8 cellular contexts compared by ENCODE assay signal in the genomic region with DNA sequence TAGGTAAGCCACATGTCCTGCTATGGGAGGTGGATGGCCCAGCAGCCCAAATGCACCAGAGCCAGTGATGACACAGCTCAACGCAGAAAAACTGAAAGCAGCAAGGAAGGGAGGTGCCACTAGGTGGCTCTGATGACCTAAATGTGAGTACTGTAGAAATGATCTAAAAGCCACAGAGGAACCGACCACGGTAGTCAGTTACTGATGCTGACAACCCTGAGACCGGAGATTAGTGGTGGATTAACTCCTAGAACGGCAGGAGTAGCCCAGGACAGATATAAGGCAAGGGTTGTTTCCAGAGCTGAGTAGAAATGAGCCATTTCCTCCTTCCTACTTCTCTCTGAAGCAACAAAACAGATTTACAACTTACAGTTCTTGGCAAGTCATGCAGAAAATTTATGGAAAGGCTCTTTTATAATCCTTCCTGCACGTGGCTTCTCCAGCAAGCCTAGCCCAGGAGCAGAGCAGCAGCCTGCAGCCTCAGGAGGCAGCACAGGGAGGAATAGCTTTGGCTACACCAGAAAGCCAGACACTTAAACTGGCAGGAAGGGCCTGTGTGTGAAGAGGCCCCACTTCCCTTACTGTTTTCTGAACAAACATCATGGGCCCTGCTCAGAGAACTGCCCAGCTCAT. TPM values are rescaled to one million over a fixed set of nuclear protein-coding genes. Genes with fewer than 3 reads are reported as not detected.
A peak's percentile ranks its signal among the peaks of the same experiment; 100 is the strongest.
DNase-seq lines count a peak whose midpoint lies in the region; ATAC-seq and TF ChIP-seq lines count a peak whose summit lies in the region.

No MANE protein-coding gene starts in this region.

- intact Hi-C loops in stomach (cut with DNase I; ENCODE audit: low total_unique reads): no loop called here

- POLR2A ChIA-PET in BJ (lab: Charles Lee): interaction anchor here (0.6 kb wide), 1 partner anchor 322 kb away, joined by 3 read pairs; no protein-coding TSS in a partner anchor

- no peak for TF ChIP-seq EP300 in stomach (IDR thresholded peaks at IDR 0.05)

- peaks cover 47% of the 10 kb centered on the region for H3K4me1 Mint-ChIP-seq in nephron

- H3K9me3 ChIP-seq in fibroblast of lung (ENCODE audit: control insufficient read depth, insufficient read depth, low read depth, low read length) (no peaks in the 10 kb centered on the region), stomach (no peaks in the 10 kb centered on the region)

- TF ChIP-seq POLR2A in stomach (IDR thresholded peaks at IDR 0.05): no peak

- ATAC-seq in GM19372 (IDR thresholded peaks at IDR 0.05; ENCODE audit: low read depth, unreplicated experiment): peak; percentile 64

- H3K9me3 Mint-ChIP-seq in nephron: no peaks in the 10 kb centered on the region

- H3K27me3 ChIP-seq in BJ (ENCODE audit: control insufficient read depth, insufficient read depth, low read length) (no peaks in the 10 kb centered on the region), fibroblast of lung (ENCODE audit: control insufficient read depth, insufficient read depth, low read length) (no peaks in the 10 kb centered on the region), stomach (no peaks in the 10 kb centered on the region)

- H3K4me1 ChIP-seq in fibroblast of lung (ENCODE audit: control insufficient read depth, extremely low read depth, insufficient read depth, low read length) (no peaks in the 10 kb centered on the region), stomach (peaks cover 13 to 40% (median 24%) of the 10 kb centered on the region in 4 donors)

- H3K27ac Mint-ChIP-seq in nephron: peak overlapping the region; percentile 96 to 98 (median 96)

- peaks cover 66% of the 10 kb centered on the region for H3K36me3 Mint-ChIP-seq in nephron (ENCODE audit: low read depth)

- H3K79me2 ChIP-seq in fibroblast of lung (ENCODE audit: control insufficient read depth, insufficient read depth, low read length): no peaks in the 10 kb centered on the region

- WGBS in stomach, 5 donors: 0 to 2% (median 1%) methylated on average over 6 of the region's 6 CpGs

- peaks cover 25% of the 10 kb centered on the region for H3K36me3 ChIP-seq in BJ (ENCODE audit: control insufficient read depth, insufficient read depth, low read length)
- H3K36me3 ChIP-seq in fibroblast of lung (ENCODE audit: control insufficient read depth, insufficient read depth, low read length): peaks cover 13% of the 10 kb centered on the region
- H3K36me3 ChIP-seq in stomach: peaks cover 26 to 87% (median 73%) of the 10 kb centered on the region in 4 donors

- H3K9ac ChIP-seq in fibroblast of lung (ENCODE audit: insufficient read depth, low read length): no peak overlapping the region

- TF ChIP-seq CTCF in BJ (IDR thresholded peaks at IDR 0.05; ENCODE audit: insufficient read depth, low read depth, low read length) (peak; percentile 83), fibroblast of lung (conservative IDR thresholded peaks at IDR 0.05 in 1 of 2, IDR thresholded peaks at IDR 0.05 in 1 of 2; ENCODE audit: low read depth in 1 of 2, low read length in 2 of 2) (peak; percentile 76 to 85), nephron (IDR thresholded peaks at IDR 0.05; ENCODE audit: unreplicated experiment in 3 of 3) (peak; percentile 64 to 80 (median 74)), stomach (IDR thresholded peaks at IDR 0.05) (peak in 5 of 7 experiments; percentile 55 to 72 (median 61))

- peaks cover 11% of the 10 kb centered on the region for H3K27me3 Mint-ChIP-seq in nephron (ENCODE audit: low read depth)

- no peak overlapping the region for H2AFZ ChIP-seq in fibroblast of lung (ENCODE audit: low read length)

- no peaks in the 10 kb centered on the region for H4K20me1 ChIP-seq in fibroblast of lung (ENCODE audit: control insufficient read depth, extremely low read depth, insufficient read depth, low read length)

- H3K4me2 ChIP-seq in fibroblast of lung (ENCODE audit: extremely low read depth, insufficient read depth, low read length): no peak overlapping the region

- CTCF ChIA-PET in BJ (lab: Yijun Ruan, JAX): interaction anchor here (0.6 to 4.9 kb wide), 24 partner anchors 8 to 463 kb away, joined by 3 to 27 read pairs (median 3); partner anchors contain the start of genes FBXL22 and USP3

- H3K4me3 ChIP-seq in BJ (ENCODE audit: low read depth, low read length): no peak overlapping the region
- no peak overlapping the region for H3K4me3 ChIP-seq in Jurkat, Clone E6-1 (ENCODE audit: low read length)
- H3K4me3 ChIP-seq in fibroblast of lung (replicated peaks in 1 of 4; ENCODE audit: control extremely low read depth in 1 of 4, insufficient read depth in 1 of 4, low read depth in 3 of 4, low read length in 4 of 4): no peak overlapping the region
- no peak overlapping the region for H3K4me3 ChIP-seq in stomach

- H3K27ac ChIP-seq in fibroblast of lung (ENCODE audit: insufficient read depth, low read length) (peak overlapping the region; percentile 7), stomach (peak overlapping the region; percentile 16 to 78 (median 63))

- DNase-seq in BJ (ENCODE audit: low read depth): no peak
- DNase-seq in Jurkat, Clone E6-1 (ENCODE audit: low read depth, low spot score): peak; percentile 88
- DNase-seq in activated T-helper 1 cell treated with Interleukin-2 at 50 U/mL for 16 hours (ENCODE audit: low read depth): peak; percentile 53
- peak; percentile 80 to 81 for DNase-seq in fibroblast of lung (ENCODE audit: low read depth in 2 of 2)
- DNase-seq in stomach: peak; percentile 67

- H3K4me3 Mint-ChIP-seq in nephron: peak overlapping the region; percentile 47 to 61 (median 50)

TF ChIP-seq in PFSK-1, 5 proteins besides CTCF, POLR2A, EP300 and RAD21:
- TF ChIP-seq SIN3A (IDR thresholded peaks at IDR 0.05; ENCODE audit: borderline replicate concordance, insufficient read depth, low read length) (no peak), FOXP2 (optimal IDR thresholded peaks at IDR 0.05; ENCODE audit: borderline replicate concordance, extremely low read depth, extremely low read length, insufficient read depth) (peak; percentile 19), REST (IDR thresholded peaks at IDR 0.05; ENCODE audit: insufficient read depth in 1 of 2, low read depth in 2 of 2, low read length in 2 of 2) (no peak), POLR2AphosphoS5 (IDR thresholded peaks at IDR 0.05; ENCODE audit: low read depth, low read length) (no peak), TAF1 (IDR thresholded peaks at IDR 0.05; ENCODE audit: borderline replicate concordance, insufficient read depth, low read length) (no peak)

RNA-seq across cellular contexts. Expression of gene FBXL22, which starts 13.1 kb away (rescaled TPM):
- polyA plus RNA-seq in BJ (2011; rRNA removed): 1.5 and 3.8 TPM in 2 replicates
- polyA minus RNA-seq in BJ (2011; rRNA and poly(A)+ RNA removed): 1.4 and 1.7 TPM in 2 replicates
- 1.4 TPM for polyA plus RNA-seq in Jurkat, Clone E6-1 (2012; ENCODE audit: insufficient read depth, insufficient read length)
- 1.6 TPM for polyA plus RNA-seq in PFSK-1 (2012; ENCODE audit: insufficient read length, low read depth)
- total RNA-seq in fibroblast of lung: 0.26 and 0.50 TPM in 2 replicates
- 0.20 and 0.87 TPM in 2 replicates for polyA plus RNA-seq in fibroblast of lung
- polyA plus RNA-seq in fibroblast of lung (2012): 0.35 and 1.7 TPM in 2 replicates
- polyA minus RNA-seq in fibroblast of lung (ENCODE audit: low replicate concordance): not detected in 2 replicates
- 10 to 100 TPM in 3 of 5 donors, 1 to 10 TPM in 1, not detected in 1; 7.7 to 34.4 (median 22.9) TPM for total RNA-seq in stomach
- 1 to 10 TPM; 1.5 to 4.7 (median 2.3) TPM for polyA plus RNA-seq in stomach
